ENCODE assay signal across 1 cellular context in the genomic region with DNA sequence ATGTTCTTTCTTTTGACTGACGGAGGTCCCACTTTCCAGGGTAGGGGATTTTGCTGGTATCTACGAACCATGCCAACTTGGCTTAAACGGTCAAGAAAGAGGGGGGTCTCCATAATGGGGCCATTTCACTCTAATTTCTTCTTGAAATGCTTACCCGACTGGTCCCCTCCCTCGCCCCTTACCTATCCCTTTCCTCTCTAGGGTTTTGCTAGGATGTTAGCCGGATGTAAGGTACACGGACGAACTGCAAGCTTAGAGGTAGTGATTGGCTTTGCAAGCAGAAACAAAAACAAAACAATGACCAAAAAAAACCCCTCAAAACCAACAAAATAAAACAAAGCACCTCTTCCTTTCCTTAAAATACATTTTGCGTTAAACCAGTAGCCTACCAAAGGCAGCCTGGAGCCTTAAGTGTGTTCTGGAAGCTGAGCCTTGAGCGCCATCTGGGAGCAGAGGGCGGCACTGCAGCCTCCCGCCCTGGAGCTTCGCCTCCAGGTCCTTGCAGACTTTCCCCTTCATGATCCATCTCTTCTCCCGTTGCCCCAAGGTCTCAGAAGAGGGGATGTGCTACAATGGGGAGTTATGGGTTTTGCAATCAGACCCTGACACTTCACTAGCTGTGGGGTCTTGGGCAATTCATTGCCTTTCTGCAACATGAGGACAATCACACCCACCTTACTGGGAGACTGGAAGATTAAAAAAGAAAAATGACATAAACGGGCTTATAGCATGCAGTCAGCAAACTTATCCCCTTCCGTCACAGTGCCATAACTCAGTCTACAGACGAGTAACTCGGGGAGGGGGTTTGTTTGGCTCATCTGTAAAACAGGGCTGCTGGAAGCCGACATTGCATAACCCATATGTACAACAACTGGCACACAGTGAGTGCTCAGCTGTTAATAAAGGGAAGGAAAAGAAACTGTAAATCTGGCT.
TF ChIP-seq lines count a peak whose summit lies in the region.

No MANE protein-coding gene starts in this region.

TF ChIP-seq in GM12878, 131 proteins besides CTCF, POLR2A, EP300 and RAD21 (continued from another document):
- peak; percentile 16 for TF ChIP-seq E4F1 (IDR thresholded peaks at IDR 0.05; ENCODE audit: borderline replicate concordance, partially characterized antibody)
